In the genomic region with DNA sequence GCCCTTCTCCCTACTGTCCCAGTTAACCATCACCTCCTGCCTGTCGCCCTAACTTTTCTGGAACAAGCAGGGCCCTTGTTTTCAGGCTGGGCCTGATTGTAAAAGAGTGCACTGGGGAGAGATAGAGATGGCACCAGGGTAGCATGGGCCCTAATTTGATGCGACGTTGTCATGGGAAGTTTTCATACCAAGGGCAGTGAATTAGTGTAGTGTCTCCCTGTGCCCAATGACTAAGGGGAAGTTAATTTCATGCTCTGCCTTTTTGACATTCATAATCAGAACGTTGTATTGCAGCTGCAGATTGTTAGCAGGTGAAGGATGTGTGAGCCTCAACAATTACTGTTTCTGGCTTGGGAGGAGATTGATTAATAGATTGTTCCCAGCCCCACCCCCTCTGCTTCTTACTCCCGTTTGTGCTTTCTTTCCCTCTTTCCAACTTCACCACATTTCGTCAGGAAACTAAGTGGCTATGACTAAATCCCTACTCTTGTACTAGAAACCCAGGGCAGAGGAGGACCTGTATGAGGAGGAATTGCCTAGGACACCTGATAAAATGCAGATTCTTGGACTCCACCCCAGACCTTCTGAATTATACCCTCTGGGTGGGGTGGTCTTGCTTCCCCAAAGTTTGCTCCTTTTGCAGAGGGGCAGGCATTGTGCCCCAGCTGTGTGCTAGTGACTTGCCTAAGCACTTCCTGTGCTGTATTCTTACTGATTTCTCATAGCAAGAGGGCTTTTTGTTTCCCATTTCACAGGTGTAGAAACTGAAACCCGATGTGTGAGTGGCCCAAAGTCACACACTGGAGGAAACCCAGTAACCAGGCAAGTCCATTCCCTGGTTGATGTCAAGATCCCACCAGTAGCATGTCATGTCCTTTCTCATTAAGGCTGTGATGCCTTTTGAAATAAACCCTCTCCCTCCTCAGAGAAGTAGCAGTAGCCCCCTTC, we compare ENCODE assay signal across 10 cellular contexts. TPM values are rescaled to one million over a fixed set of nuclear protein-coding genes. Genes with fewer than 3 reads are reported as not detected.
DNase-seq lines count a peak whose midpoint lies in the region; ATAC-seq and TF ChIP-seq lines count a peak whose summit lies in the region.
"Had no signal": no experiment of that assay in that cellular context is flagged by ENCODE, and none has a peak within 500 bp of the region (broad histone marks: within the 10 kb centered on the region; RNA-seq: fewer than 3 reads in every experiment).

No MANE protein-coding gene starts in this region.

- peaks cover 7% of the 10 kb centered on the region for H3K27me3 Mint-ChIP-seq in activated B cell treated with CpG ODN at 0.5 μM for 24 hours

- H3K36me3 Mint-ChIP-seq in activated B cell treated with CpG ODN at 0.5 μM for 24 hours (ENCODE audit: low read depth) = no peaks in the 10 kb centered on the region

- DNase-seq in GM06990 (ENCODE audit: extremely low read depth, insufficient read length) (peak; percentile 43), activated B cell treated with CpG ODN at 0.5 μM for 24 hours (no peak), head of caudate nucleus (no peak), NCI-H1930 (lab: John Stamatoyannopoulos, UW) (no peak), AG20443 (ENCODE audit: low spot score) (no peak)
- DNase-seq in stimulated activated CD4-positive, alpha-beta T cell treated with anti-CD3 and anti-CD28 coated beads, Interleukin-12 subunit alpha, Interleukin-12 subunit beta, amount 100 ng/mL, for 4 hours = no peak
- DNase-seq: activated CD4-positive, alpha-beta T cell treated with anti-CD3 and anti-CD28 coated beads, Interleukin-2, amount 50 U/mL, for 1 hour; NCI-H1092 treated with DMSO at 0.1 percent for 48 hours had no signal

- POLR2A ChIA-PET in activated B cell treated with CpG ODN at 0.5 μM for 24 hours (lab: Charles Lee) = no interaction called here

- H3K36me3 ChIP-seq in GM06990 (ENCODE audit: control insufficient read depth, insufficient read depth, low read length) = no peaks in the 10 kb centered on the region

- CTCF ChIA-PET in activated B cell treated with CpG ODN at 0.5 μM for 24 hours (lab: Charles Lee) = no interaction called here

- intact Hi-C loops in activated B cell treated with CpG ODN at 0.5 μM for 24 hours (cut with micrococcal nuclease) = no loop called here
- intact Hi-C loops in head of caudate nucleus (cut with DNase I) = no loop called here

- no peak for TF ChIP-seq CTCF in GM06990 (IDR thresholded peaks at IDR 0.05; ENCODE audit: insufficient read depth, low read length, poor library complexity, severe bottlenecking)
- TF ChIP-seq CTCF in activated B cell treated with CpG ODN at 0.5 μM for 24 hours (IDR thresholded peaks at IDR 0.05) = no peak

- H3K4me3 ChIP-seq in GM06990 (replicated peaks; ENCODE audit: low read depth, low read length) = no peak overlapping the region

- ATAC-seq in GM19351 (IDR thresholded peaks at IDR 0.05; ENCODE audit: unreplicated experiment) = peak; percentile 97
- peak; percentile 87 for ATAC-seq in HG03039 (IDR thresholded peaks at IDR 0.05; ENCODE audit: unreplicated experiment)
- peak; percentile 52 for ATAC-seq in activated B cell treated with CpG ODN at 0.5 μM for 24 hours (ENCODE audit: low read depth)

- H3K4me1 Mint-ChIP-seq in activated B cell treated with CpG ODN at 0.5 μM for 24 hours = peaks cover 14% of the 10 kb centered on the region

- no peaks in the 10 kb centered on the region; the same call in 1 of the 2 replicates for H3K27me3 ChIP-seq in GM06990 (replicated peaks; ENCODE audit: control insufficient read depth, insufficient read depth, low read length)

- no peak overlapping the region for H3K4me3 Mint-ChIP-seq in activated B cell treated with CpG ODN at 0.5 μM for 24 hours

- no peak overlapping the region for H3K27ac Mint-ChIP-seq in activated B cell treated with CpG ODN at 0.5 μM for 24 hours

- H3K9me3 Mint-ChIP-seq in activated B cell treated with CpG ODN at 0.5 μM for 24 hours = no peaks in the 10 kb centered on the region

RNA-seq across cellular contexts. Expression of a gene that starts 56.3 kb away (rescaled TPM):
- total RNA-seq in activated B cell treated with CpG ODN at 0.5 μM for 24 hours = 0.75 and 0.78 TPM in 2 replicates
